ENCODE assay signal across 9 cellular contexts in genomic region chr20:50395258-50395729, GRCh38.
A peak's percentile ranks its signal among the peaks of the same experiment; 100 is the strongest.
DNase-seq lines count a peak whose midpoint lies in the region; ATAC-seq and TF ChIP-seq lines count a peak whose summit lies in the region.
"Had no signal": no experiment of that assay in that cellular context is flagged by ENCODE, and none has a peak within 500 bp of the region (broad histone marks: within the 10 kb centered on the region; RNA-seq: fewer than 3 reads in every experiment).

No MANE protein-coding gene starts in this region.

- in situ Hi-C loops in Panc1 (cut with HindIII; ENCODE audit: low pct_unique_long_range_greater_than_20kb, low sequenced_read_pairs): no loop called here

- BruUV-seq in Panc1 (replicated peaks; lab: Mats Ljungman, UMichigan): no TSS peak

- H3K9ac ChIP-seq in fibroblast of lung (ENCODE audit: insufficient read depth, low read length): no peak overlapping the region

- H3K79me2 ChIP-seq in fibroblast of lung (ENCODE audit: control insufficient read depth, insufficient read depth, low read length): no peaks in the 10 kb centered on the region

- TF ChIP-seq EP300 in upper lobe of left lung (IDR thresholded peaks at IDR 0.05): peak; percentile 100

- H3K4me3 ChIP-seq in Panc1 (ENCODE audit: low read depth in 2 of 2, low read length in 2 of 2) (no peak overlapping the region), fibroblast of lung (replicated peaks in 1 of 4; ENCODE audit: control extremely low read depth in 1 of 4, insufficient read depth in 1 of 4, low read depth in 3 of 4, low read length in 4 of 4) (no peak overlapping the region), mucosa of descending colon (no peak overlapping the region), upper lobe of left lung (no peak overlapping the region)

- TF ChIP-seq CTCF in Panc1 (IDR thresholded peaks at IDR 0.05) (no peak), fibroblast of lung (conservative IDR thresholded peaks at IDR 0.05 in 1 of 2, IDR thresholded peaks at IDR 0.05 in 1 of 2; ENCODE audit: low read depth in 1 of 2, low read length in 2 of 2) (no peak), mucosa of descending colon (IDR thresholded peaks at IDR 0.05) (no peak), upper lobe of left lung (IDR thresholded peaks at IDR 0.05) (peak in 1 of 6 experiments; percentile 6)

- CTCF ChIA-PET in Panc1 (lab: Charles Lee): no interaction called here

- ATAC-seq in Panc1 (peak; percentile 28; the same call in 1 of the 2 replicates), mucosa of descending colon (peak; percentile 72), upper lobe of left lung (ENCODE audit: low FRiP score in 2 of 2) (peak; percentile 82 to 85), GM19351 (IDR thresholded peaks at IDR 0.05; ENCODE audit: unreplicated experiment) (no peak), GM19467 (IDR thresholded peaks at IDR 0.05; ENCODE audit: unreplicated experiment) (no peak)

- peaks cover 14% of the 10 kb centered on the region for H3K4me1 ChIP-seq in Panc1 (ENCODE audit: control insufficient read depth, insufficient read depth, low read length)
- H3K4me1 ChIP-seq in fibroblast of lung (ENCODE audit: control insufficient read depth, extremely low read depth, insufficient read depth, low read length): peaks cover 8% of the 10 kb centered on the region
- H3K4me1 ChIP-seq in mucosa of descending colon (ENCODE audit: low read depth): peaks cover 16% of the 10 kb centered on the region
- peaks cover 44 to 66% (median 58%) of the 10 kb centered on the region in 4 donors for H3K4me1 ChIP-seq in upper lobe of left lung

- H3K9me3 ChIP-seq in Panc1 (ENCODE audit: control insufficient read depth, insufficient read depth, low read depth, low read length) (no peaks in the 10 kb centered on the region), fibroblast of lung (ENCODE audit: control insufficient read depth, insufficient read depth, low read depth, low read length) (no peaks in the 10 kb centered on the region), mucosa of descending colon (no peaks in the 10 kb centered on the region), upper lobe of left lung (no peaks in the 10 kb centered on the region)

- no peaks in the 10 kb centered on the region for H3K36me3 ChIP-seq in Panc1 (ENCODE audit: control insufficient read depth, insufficient read depth, low read length)
- H3K36me3 ChIP-seq in fibroblast of lung (ENCODE audit: control insufficient read depth, insufficient read depth, low read length): no peaks in the 10 kb centered on the region
- H3K36me3 ChIP-seq in mucosa of descending colon (ENCODE audit: low read depth): no peaks in the 10 kb centered on the region
- no peaks in the 10 kb centered on the region for H3K36me3 ChIP-seq in upper lobe of left lung

- intact Hi-C loops in Panc1 (cut with micrococcal nuclease; ENCODE audit: unreplicated experiment) (no loop called here), mucosa of descending colon (cut with DNase I, micrococcal nuclease) (no loop called here)

- DNase-seq in Panc1 (ENCODE audit: low read depth, low spot score) (no peak), fibroblast of lung (ENCODE audit: low read depth in 2 of 2) (peak; percentile 28 to 87), mucosa of descending colon (no peak), upper lobe of left lung (peak; percentile 52 to 94), NCI-H2196 treated with DMSO at 0.1 percent for 48 hours (lab: John Stamatoyannopoulos, UW; ENCODE audit: unreplicated experiment) (no peak), hepatic stellate cell (ENCODE audit: low spot score) (no peak)
- DNase-seq: activated T-cell treated with anti-CD3 and anti-CD28 coated beads, Interleukin-2, amount 50 U/mL, for 1 hour had no signal

- H3K27ac ChIP-seq in Panc1 (ENCODE audit: low read length) (no peak overlapping the region), fibroblast of lung (ENCODE audit: insufficient read depth, low read length) (no peak overlapping the region), upper lobe of left lung (peak overlapping the region; percentile 87 to 95 (median 90))

- TF ChIP-seq POLR2A in upper lobe of left lung (IDR thresholded peaks at IDR 0.05): peak in 2 of 4 donors; percentile 21 to 67

- H4K20me1 ChIP-seq in fibroblast of lung (ENCODE audit: control insufficient read depth, extremely low read depth, insufficient read depth, low read length): no peaks in the 10 kb centered on the region

- H3K4me2 ChIP-seq in fibroblast of lung (ENCODE audit: extremely low read depth, insufficient read depth, low read length): no peak overlapping the region

- no peaks in the 10 kb centered on the region for H3K27me3 ChIP-seq in Panc1 (ENCODE audit: control insufficient read depth, insufficient read depth, low read length)
- H3K27me3 ChIP-seq in fibroblast of lung (ENCODE audit: control insufficient read depth, insufficient read depth, low read length): no peaks in the 10 kb centered on the region
- H3K27me3 ChIP-seq in upper lobe of left lung: no peaks in the 10 kb centered on the region

- H2AFZ ChIP-seq in fibroblast of lung (ENCODE audit: low read length): no peak overlapping the region

- POLR2A ChIA-PET in Panc1 (lab: Charles Lee): interaction anchor here (0.6 kb wide), 1 partner anchor 218 kb away, joined by 6 read pairs; no protein-coding TSS in a partner anchor

- WGBS in upper lobe of left lung, 2 donors: 20% methylated on average over 1 to 10 of the region's 10 CpGs

Comparison
In these comparisons a context has a peak if more than half of its experiments do, and no peak if none do; other contexts are left out.
1. ATAC-seq: peak in Panc1 (single experiment), mucosa of descending colon (single experiment) and upper lobe of left lung (2 of 2); none in GM19351 (single experiment) and GM19467 (single experiment).
2. DNase-seq: peak in fibroblast of lung (2 of 2) and upper lobe of left lung (2 of 2); none in Panc1 (single experiment), mucosa of descending colon (0 of 3), NCI-H2196 treated with DMSO at 0.1 percent for 48 hours (single experiment) and hepatic stellate cell (single experiment).
3. H3K27ac ChIP-seq: peak in upper lobe of left lung (4 of 4); none in Panc1 (single experiment) and fibroblast of lung (single experiment).